In the genomic region with DNA sequence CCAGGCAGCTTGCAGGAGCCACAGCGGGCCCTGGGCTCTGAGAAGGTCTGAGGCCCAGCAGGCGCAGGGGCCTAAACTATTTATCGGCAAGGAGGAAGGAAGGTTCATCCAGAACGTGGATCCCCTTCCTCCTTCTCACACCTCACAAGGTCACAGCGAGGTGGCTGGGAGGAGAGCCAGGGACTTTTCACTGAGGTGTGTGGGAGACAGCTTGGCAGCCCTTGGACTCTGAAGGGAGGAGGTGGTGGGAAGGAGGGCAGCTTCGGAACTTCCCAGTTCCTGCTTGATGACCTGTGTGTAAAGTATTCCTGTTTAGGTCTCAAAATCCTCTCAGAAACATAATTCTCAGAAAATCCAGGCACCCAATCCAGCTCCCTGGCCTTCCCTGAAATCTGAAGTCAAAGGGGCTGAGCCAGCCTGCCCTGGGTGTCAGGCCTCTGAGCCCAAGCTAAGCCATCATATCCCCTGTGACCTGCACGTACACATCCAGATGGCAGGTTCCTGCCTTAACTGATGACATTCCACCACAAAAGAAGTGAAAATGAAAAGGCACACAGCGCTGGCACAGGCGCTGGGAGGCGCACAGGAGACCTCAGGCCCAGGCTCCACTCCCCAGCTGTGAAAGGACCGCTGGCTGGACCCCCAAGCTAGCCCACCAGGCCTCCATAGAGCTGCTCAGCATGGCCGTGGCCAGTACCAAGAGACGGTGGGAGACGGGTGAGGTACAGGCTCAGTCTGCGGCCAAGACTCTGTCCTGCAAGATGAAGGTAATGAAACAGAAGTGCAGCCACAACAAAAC, we compare ENCODE assay signal across 8 cellular contexts.
A peak's percentile ranks its signal among the peaks of the same experiment; 100 is the strongest.
DNase-seq lines count a peak whose midpoint lies in the region; ATAC-seq, FAIRE-seq and TF ChIP-seq lines count a peak whose summit lies in the region.
"Not testable (repeated sequence)": the region's sequence is repeated elsewhere in the genome, so short reads cannot be mapped to it uniquely, and the experiment has no call there.

No MANE protein-coding gene starts in this region.

- H3K36me3 Mint-ChIP-seq in mesothelial cell of epicardium: not testable (repeated sequence)

- peak overlapping the region; percentile 84 for H3K27ac Mint-ChIP-seq in mesothelial cell of epicardium

- not testable (repeated sequence) for H3K4me3 Mint-ChIP-seq in mesothelial cell of epicardium

- H2AFZ ChIP-seq in K562 (ENCODE audit: low read depth, low read length): not testable (repeated sequence)

- in situ Hi-C loops in K562 (cut with MboI): not testable (repeated sequence)

- CTCF ChIA-PET in K562 (lab: Yijun Ruan, JAX; ENCODE audit: low intra/inter-chr PET ratio): not testable (repeated sequence)

- not testable (repeated sequence) for H4K20me1 ChIP-seq in K562 (replicated peaks; ENCODE audit: control insufficient read depth, insufficient read depth, low read length)

- not testable (repeated sequence) for TF ChIP-seq CTCF in K562 (IDR thresholded peaks at IDR 0.05 in 2 of 3, conservative IDR thresholded peaks at IDR 0.05 in 1 of 3; ENCODE audit: insufficient read depth in 2 of 3, low read depth in 1 of 3, low read length in 3 of 3); fibroblast of pulmonary artery (IDR thresholded peaks at IDR 0.05; ENCODE audit: low read length, missing control alignments); left ventricle myocardium inferior (IDR thresholded peaks at IDR 0.05; ENCODE audit: borderline replicate concordance); mesothelial cell of epicardium (IDR thresholded peaks at IDR 0.05; ENCODE audit: unreplicated experiment); pancreas (IDR thresholded peaks at IDR 0.05); thyroid gland (IDR thresholded peaks at IDR 0.05)

- 45% methylated on average over 8 of the region's 15 CpGs for WGBS in K562 (ENCODE audit: insufficient coverage, low coverage, missing lambda C conversion rate)
- 64 to 66% methylated on average over 15 of the region's 15 CpGs for WGBS in pancreas, 2 donors
- WGBS in thyroid gland, 2 donors: 82 to 86% methylated on average over 11 to 14 of the region's 15 CpGs

- peaks cover 24% of the 10 kb centered on the region for H3K4me1 Mint-ChIP-seq in mesothelial cell of epicardium

- peak; percentile 14 for DNase-seq in MG63
- not testable (repeated sequence) for DNase-seq in K562 (ENCODE audit: extremely low read depth in 1 of 4, low spot score in 3 of 4)
- DNase-seq in fibroblast of pulmonary artery (ENCODE audit: low read depth): peak; percentile 7
- DNase-seq in left ventricle myocardium inferior: peak; percentile 19
- DNase-seq in kidney tubule cell (ENCODE audit: low spot score): peak; percentile 22
- DNase-seq in mesothelial cell of epicardium (ENCODE audit: low spot score in 2 of 2, unreplicated experiment in 2 of 2): peak in 1 of 2 experiments; percentile 57
- peak in 5 of 6 donors; percentile 56 to 76 (median 65) for DNase-seq in pancreas
- DNase-seq in thyroid gland: peak; percentile 47 to 58

- POLR2A ChIA-PET in K562 (lab: Yijun Ruan, JAX): not testable (repeated sequence)

- H3K27me3 Mint-ChIP-seq in mesothelial cell of epicardium (ENCODE audit: low read depth): not testable (repeated sequence)

- H3K27ac ChIP-seq in K562 (ENCODE audit: extremely low read depth, low read depth, low read length); thyroid gland: not testable (repeated sequence)
- H3K27ac ChIP-seq in left ventricle myocardium inferior (replicated peaks) (peak overlapping the region; percentile 19), pancreas (peak overlapping the region in 2 of 4 donors; percentile 64 to 71)

- H3K9ac ChIP-seq in K562 (ENCODE audit: insufficient read depth in 1 of 2, low read depth in 2 of 2, low read length in 2 of 2): not testable (repeated sequence)

- not testable (repeated sequence) for H3K4me2 ChIP-seq in K562 (ENCODE audit: insufficient read depth, low read length)

- not testable (repeated sequence) for H3K79me2 ChIP-seq in K562 (ENCODE audit: control insufficient read depth, insufficient read depth, low read length)

- TF ChIP-seq RAD21 in K562 (CRISPR knock-in tag; conservative IDR thresholded peaks at IDR 0.05 in 1 of 2, IDR thresholded peaks at IDR 0.05 in 1 of 2): not testable (repeated sequence)

- not testable (repeated sequence) for H3K36me3 ChIP-seq in MG63; K562 (ENCODE audit: control insufficient read depth, insufficient read depth, low read length); left ventricle myocardium inferior; pancreas; thyroid gland

- not testable (repeated sequence) for H3K9me1 ChIP-seq in K562 (ENCODE audit: control insufficient read depth, insufficient read depth, low read length)

- H3K9me3 ChIP-seq in MG63; K562 (replicated peaks; ENCODE audit: control insufficient read depth, insufficient read depth, low read depth, low read length); left ventricle myocardium inferior (replicated peaks); pancreas; thyroid gland: not testable (repeated sequence)

- TF ChIP-seq POLR2A in K562 (conservative IDR thresholded peaks at IDR 0.05); thyroid gland (IDR thresholded peaks at IDR 0.05): not testable (repeated sequence)

- H3K27me3 ChIP-seq in MG63; K562 (ENCODE audit: control insufficient read depth in 2 of 2, insufficient read depth in 2 of 2, low read length in 2 of 2); pancreas; thyroid gland: not testable (repeated sequence)
- H3K27me3 ChIP-seq in left ventricle myocardium inferior (ENCODE audit: low read depth): peaks cover 14% of the 10 kb centered on the region

- BruUV-seq in K562 (replicated peaks; lab: Mats Ljungman, UMichigan): not testable (repeated sequence)

- H3K4me3 ChIP-seq in MG63; K562; fibroblast of pulmonary artery (replicated peaks; ENCODE audit: low read depth, low read length); left ventricle myocardium inferior; pancreas; thyroid gland (replicated peaks in 1 of 3): not testable (repeated sequence)

- TF ChIP-seq EP300 in K562 (IDR thresholded peaks at IDR 0.05; ENCODE audit: low read length): not testable (repeated sequence)

- ATAC-seq in K562: not testable (repeated sequence)
- ATAC-seq in pancreas: peak in 3 of 4 donors; percentile 48 to 88 (median 54)

- not testable (repeated sequence) for H3K4me1 ChIP-seq in K562 (replicated peaks in 1 of 2; ENCODE audit: control insufficient read depth in 2 of 2, insufficient read depth in 2 of 2, low read length in 2 of 2); pancreas
- H3K4me1 ChIP-seq in left ventricle myocardium inferior (peaks cover 21% of the 10 kb centered on the region), thyroid gland (peaks cover 0 to 10% of the 10 kb centered on the region in 2 donors)

- H3K9me3 Mint-ChIP-seq in mesothelial cell of epicardium: not testable (repeated sequence)

- FAIRE-seq in K562 (lab: Jason Lieb, UNC); pancreas (lab: Jason Lieb, UNC): not testable (repeated sequence)

- intact Hi-C loops in K562 (cut with micrococcal nuclease); left ventricle myocardium inferior (cut with micrococcal nuclease); pancreas (cut with DNase I); thyroid gland (cut with DNase I): not testable (repeated sequence)

TF ChIP-seq in K562, 482 proteins besides CTCF, POLR2A, EP300 and RAD21:
- TF ChIP-seq, protein P1, sequence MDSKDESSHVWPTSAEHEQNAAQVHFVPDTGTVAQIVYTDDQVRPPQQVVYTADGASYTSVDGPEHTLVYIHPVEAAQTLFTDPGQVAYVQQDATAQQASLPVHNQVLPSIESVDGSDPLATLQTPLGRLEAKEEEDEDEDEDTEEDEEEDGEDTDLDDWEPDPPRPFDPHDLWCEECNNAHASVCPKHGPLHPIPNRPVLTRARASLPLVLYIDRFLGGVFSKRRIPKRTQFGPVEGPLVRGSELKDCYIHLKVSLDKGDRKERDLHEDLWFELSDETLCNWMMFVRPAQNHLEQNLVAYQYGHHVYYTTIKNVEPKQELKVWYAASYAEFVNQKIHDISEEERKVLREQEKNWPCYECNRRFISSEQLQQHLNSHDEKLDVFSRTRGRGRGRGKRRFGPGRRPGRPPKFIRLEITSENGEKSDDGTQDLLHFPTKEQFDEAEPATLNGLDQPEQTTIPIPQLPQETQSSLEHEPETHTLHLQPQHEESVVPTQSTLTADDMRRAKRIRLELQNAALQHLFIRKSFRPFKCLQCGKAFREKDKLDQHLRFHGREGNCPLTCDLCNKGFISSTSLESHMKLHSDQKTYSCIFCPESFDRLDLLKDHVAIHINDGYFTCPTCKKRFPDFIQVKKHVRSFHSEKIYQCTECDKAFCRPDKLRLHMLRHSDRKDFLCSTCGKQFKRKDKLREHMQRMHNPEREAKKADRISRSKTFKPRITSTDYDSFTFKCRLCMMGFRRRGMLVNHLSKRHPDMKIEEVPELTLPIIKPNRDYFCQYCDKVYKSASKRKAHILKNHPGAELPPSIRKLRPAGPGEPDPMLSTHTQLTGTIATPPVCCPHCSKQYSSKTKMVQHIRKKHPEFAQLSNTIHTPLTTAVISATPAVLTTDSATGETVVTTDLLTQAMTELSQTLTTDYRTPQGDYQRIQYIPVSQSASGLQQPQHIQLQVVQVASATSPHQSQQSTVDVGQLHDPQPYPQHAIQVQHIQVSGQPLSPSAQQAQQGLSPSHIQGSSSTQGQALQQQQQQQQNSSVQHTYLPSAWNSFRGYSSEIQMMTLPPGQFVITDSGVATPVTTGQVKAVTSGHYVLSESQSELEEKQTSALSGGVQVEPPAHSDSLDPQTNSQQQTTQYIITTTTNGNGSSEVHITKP (IDR thresholded peaks at IDR 0.05; ENCODE audit: partially characterized antibody): peak; percentile 76
